ENCODE assay signal across 17 cellular contexts in genomic region chr17:74782571-74782970, GRCh38. TPM values are rescaled to one million over a fixed set of nuclear protein-coding genes. Genes with fewer than 3 reads are reported as not detected.
DNase-seq lines count a peak whose midpoint lies in the region; ATAC-seq, FAIRE-seq and TF ChIP-seq lines count a peak whose summit lies in the region.
"Had no signal": no experiment of that assay in that cellular context is flagged by ENCODE, and none has a peak within 500 bp of the region (broad histone marks: within the 10 kb centered on the region; RNA-seq: fewer than 3 reads in every experiment).

No MANE protein-coding gene starts in this region.

- peaks cover 0 to 54% (median 15%) of the 10 kb centered on the region in 11 experiments; a peak in 12 of 22 replicates for H4K20me1 ChIP-seq in BLaER1 treated with 17β-estradiol and CSF1 and Interleukin-3, amounts not matched to agents 10 nM and 100 nM

- no peak for TF ChIP-seq POLR2A in A549 (IDR thresholded peaks at IDR 0.05; ENCODE audit: low read length)
- TF ChIP-seq POLR2A in tibial nerve (IDR thresholded peaks at IDR 0.05): no peak

- H3K27me3 ChIP-seq in BLaER1 treated with 17β-estradiol and CSF1 and Interleukin-3, amounts not matched to agents 10 nM and 100 nM: no peaks in the 10 kb centered on the region; a peak in 1 of 22 replicates
- H3K27me3 ChIP-seq in tibial nerve: no peaks in the 10 kb centered on the region

- 89% methylated on average over 5 of the region's 5 CpGs for WGBS in A549 (ENCODE audit: missing lambda C conversion rate)
- 82 to 84% methylated on average over 5 of the region's 5 CpGs for WGBS in tibial nerve, 2 donors

- H3K4me2 ChIP-seq in A549: no peak overlapping the region
- H3K4me2 ChIP-seq in BLaER1 treated with 17β-estradiol and CSF1 and Interleukin-3, amounts not matched to agents 10 nM and 100 nM: peak overlapping the region in 10 of 11 experiments; percentile 56 to 97 (median 88); a peak in 17 of 22 replicates
- H3K4me2 ChIP-seq: GM23338 had no signal

- H3K4me1 Mint-ChIP-seq in T-helper 17 cell: peaks cover 48% of the 10 kb centered on the region
- H3K4me1 Mint-ChIP-seq in effector memory CD8-positive, alpha-beta T cell (ENCODE audit: low read depth in 2 of 2): peaks cover 39 to 44% of the 10 kb centered on the region in 2 donors

- H3K9me3 Mint-ChIP-seq in effector memory CD8-positive, alpha-beta T cell: no peaks in the 10 kb centered on the region
- H3K9me3 Mint-ChIP-seq: GM23338 had no signal

- POLR2A ChIA-PET in A549 (lab: Yijun Ruan, JAX): no interaction called here

- no peaks in the 10 kb centered on the region for H3K27me3 Mint-ChIP-seq in T-helper 17 cell
- no peaks in the 10 kb centered on the region for H3K27me3 Mint-ChIP-seq in effector memory CD8-positive, alpha-beta T cell
- H3K27me3 Mint-ChIP-seq: B cell had no signal

- H3K4me1 ChIP-seq in A549 (peaks cover 5% of the 10 kb centered on the region; the same call in 1 of the 3 replicates), tibial nerve (peaks cover 0 to 15% (median 5%) of the 10 kb centered on the region in 4 donors)
- H3K4me1 ChIP-seq in BLaER1 treated with 17β-estradiol and CSF1 and Interleukin-3, amounts not matched to agents 10 nM and 100 nM: peaks cover 77 to 98% (median 95%) of the 10 kb centered on the region in 10 experiments

- H3K4me3 Mint-ChIP-seq in T-helper 17 cell: no peak overlapping the region
- no peak overlapping the region for H3K4me3 Mint-ChIP-seq in effector memory CD8-positive, alpha-beta T cell
- H3K4me3 Mint-ChIP-seq: B cell, GM23338 had no signal

- FAIRE-seq in A549 (lab: Jason Lieb, UNC): peak; percentile 7
- FAIRE-seq: GM12892 had no signal

- H3K36me3 Mint-ChIP-seq in T-helper 17 cell (ENCODE audit: low read depth): no peaks in the 10 kb centered on the region
- H3K36me3 Mint-ChIP-seq in effector memory CD8-positive, alpha-beta T cell (ENCODE audit: insufficient read depth): peaks cover 17% of the 10 kb centered on the region

- TF ChIP-seq CTCF in A549 (IDR thresholded peaks at IDR 0.05) (no peak), tibial nerve (IDR thresholded peaks at IDR 0.05) (no peak)

- H3K4me3 ChIP-seq in A549 (no peak overlapping the region), tibial nerve (no peak overlapping the region)
- no peak overlapping the region for H3K4me3 ChIP-seq in BLaER1 treated with 17β-estradiol and CSF1 and Interleukin-3, amounts not matched to agents 10 nM and 100 nM
- H3K4me3 ChIP-seq: GM23338 had no signal

- H3K9me3 ChIP-seq in A549: no peaks in the 10 kb centered on the region
- no peaks in the 10 kb centered on the region for H3K9me3 ChIP-seq in BLaER1 treated with 17β-estradiol and CSF1 and Interleukin-3, amounts not matched to agents 10 nM and 100 nM (replicated peaks in 1 of 11)
- no peaks in the 10 kb centered on the region for H3K9me3 ChIP-seq in T-helper 17 cell (ENCODE audit: control insufficient read depth, low read length, poor library complexity, severe bottlenecking)
- no peaks in the 10 kb centered on the region for H3K9me3 ChIP-seq in tibial nerve

- no peak for ATAC-seq in A549
- no peak for ATAC-seq in T-helper 17 cell
- no peak for ATAC-seq in effector memory CD8-positive, alpha-beta T cell (replicated peaks)
- no peak for ATAC-seq in HG02885 (IDR thresholded peaks at IDR 0.05; ENCODE audit: poor library complexity, unreplicated experiment)
- no peak for ATAC-seq in GM19324 (IDR thresholded peaks at IDR 0.05; ENCODE audit: low FRiP score, unreplicated experiment)
- ATAC-seq: HCT116 had no signal

- DNase-seq in A549 (ENCODE audit: low read depth in 1 of 2, low spot score in 1 of 2) (no peak), T-helper 17 cell (no peak), NCI-H1930 (lab: John Stamatoyannopoulos, UW) (no peak), tibial nerve (ENCODE audit: low spot score in 2 of 2) (no peak)
- DNase-seq in effector memory CD8-positive, alpha-beta T cell: no peak
- DNase-seq: NCI-H1105 treated with DMSO at 0.1 percent for 48 hours, NCI-H1694 treated with DMSO at 0.1 percent for 48 hours, NCI-H446, NCI-H69, SHP77 had no signal

- H3K36me3 ChIP-seq in BLaER1 treated with 17β-estradiol and CSF1 and Interleukin-3, amounts not matched to agents 10 nM and 100 nM: peaks cover 14 to 71% (median 35%) of the 10 kb centered on the region in 11 experiments; a peak in 19 of 22 replicates
- peaks cover 0 to 52% (median 0%) of the 10 kb centered on the region in 3 donors for H3K36me3 ChIP-seq in tibial nerve

- peak overlapping the region; percentile 85 for H3K27ac Mint-ChIP-seq in T-helper 17 cell
- peak overlapping the region; percentile 87 to 92 for H3K27ac Mint-ChIP-seq in effector memory CD8-positive, alpha-beta T cell
- H3K27ac Mint-ChIP-seq: B cell had no signal

- CTCF ChIA-PET in A549 (lab: Yijun Ruan, JAX): interaction anchor here (1.0 to 53.6 kb wide), 12 partner anchors 7 to 226 kb away, joined by 3 to 1302 read pairs (median 8); partner anchors contain the start of genes FDXR, GRIN2C, NAT9 and NHERF1

- H3K27ac ChIP-seq in A549: no peak overlapping the region
- peak overlapping the region in 9 of 11 experiments; percentile 19 to 99 (median 92); a peak in 14 of 22 replicates for H3K27ac ChIP-seq in BLaER1 treated with 17β-estradiol and CSF1 and Interleukin-3, amounts not matched to agents 10 nM and 100 nM
- no peak overlapping the region for H3K27ac ChIP-seq in tibial nerve

- TF ChIP-seq RAD21 in A549 (conservative IDR thresholded peaks at IDR 0.05 in 1 of 2, IDR thresholded peaks at IDR 0.05 in 1 of 2): no peak

- TF ChIP-seq EP300 in A549 (IDR thresholded peaks at IDR 0.05) (no peak), tibial nerve (IDR thresholded peaks at IDR 0.05) (no peak)

- peak overlapping the region in 9 of 11 experiments; percentile 1 to 92 (median 79); a peak in 9 of 22 replicates for H3K9ac ChIP-seq in BLaER1 treated with 17β-estradiol and CSF1 and Interleukin-3, amounts not matched to agents 10 nM and 100 nM

TF ChIP-seq in A549, 52 proteins besides CTCF, POLR2A, EP300 and RAD21:
- TF ChIP-seq HEYL (CRISPR knock-in tag; IDR thresholded peaks at IDR 0.05): no peak
- TF ChIP-seq ZFP36 (IDR thresholded peaks at IDR 0.05; ENCODE audit: borderline replicate concordance, partially characterized antibody): no peak
- TF ChIP-seq MAX (IDR thresholded peaks at IDR 0.05): no peak
- TF ChIP-seq PBX3 (IDR thresholded peaks at IDR 0.05): no peak
TF ChIP-seq in A549: peak in this region for 0.

RNA-seq across cellular contexts. Expression of gene NAT9, which starts 6.4 kb away (rescaled TPM):
- polyA plus RNA-seq in A549 (2011; rRNA removed): 42.9 and 43.4 TPM in 2 replicates
- polyA plus RNA-seq in A549 (2012; cell fraction: cytosol; rRNA removed): 46.5 and 51.1 TPM in 2 replicates
- polyA plus RNA-seq in A549 (2012; cell fraction: nucleus; rRNA removed): 195 and 238 TPM in 2 replicates
- polyA plus RNA-seq in A549 (2017; fragmentation: RNase III; extraction: RNeasy Plus Mini Kit Qiagen cat#74134 plus additional on column Dnase treatment): 63.7 to 74.3 TPM (median 71.4 TPM) in 3 replicates
- polyA minus RNA-seq in A549 (2011; rRNA and poly(A)+ RNA removed): 48.7 and 56.5 TPM in 2 replicates
- total RNA-seq in T-helper 17 cell: 10 to 100 TPM; 32.3 to 32.8 TPM
- 10 to 100 TPM; 27.5 to 78.6 (median 43.2) TPM for total RNA-seq in tibial nerve

RNA-seq across cellular contexts. Expression of gene NHERF1, which starts 34.1 kb away (rescaled TPM):
- polyA plus RNA-seq in A549 (2011; rRNA removed) (50.2 and 51.5 TPM in 2 replicates), A549 (2017; fragmentation: RNase III; extraction: RNeasy Plus Mini Kit Qiagen cat#74134 plus additional on column Dnase treatment) (34.2 to 41.5 TPM (median 40.8 TPM) in 3 replicates)
- polyA plus RNA-seq in A549 (2012; cell fraction: cytosol; rRNA removed): 42.4 and 49.5 TPM in 2 replicates
- polyA plus RNA-seq in A549 (2012; cell fraction: nucleus; rRNA removed): 39.5 and 41.7 TPM in 2 replicates
- polyA minus RNA-seq in A549 (2011; rRNA and poly(A)+ RNA removed): 48.8 and 51.2 TPM in 2 replicates
- total RNA-seq in T-helper 17 cell (100 to 1,000 TPM; 130 to 132 TPM), tibial nerve (10 to 100 TPM; 42.2 to 55.2 (median 53.0) TPM)

RNA-seq across cellular contexts. Expression of gene RAB37, which starts 45.5 kb away (rescaled TPM):
- polyA plus RNA-seq in A549 (2011; rRNA removed): 15.8 and 18.7 TPM in 2 replicates
- 1.4 and 2.0 TPM in 2 replicates for polyA plus RNA-seq in A549 (2012; cell fraction: cytosol; rRNA removed)
- 2.5 and 2.9 TPM in 2 replicates for polyA plus RNA-seq in A549 (2012; cell fraction: nucleus; rRNA removed)
- polyA plus RNA-seq in A549 (2017; fragmentation: RNase III; extraction: RNeasy Plus Mini Kit Qiagen cat#74134 plus additional on column Dnase treatment): 1.1 to 2.8 TPM (median 2.4 TPM) in 3 replicates
- 11.6 and 11.7 TPM in 2 replicates for polyA minus RNA-seq in A549 (2011; rRNA and poly(A)+ RNA removed)
- 10 to 100 TPM; 41.4 to 83.3 TPM for total RNA-seq in T-helper 17 cell
- total RNA-seq in tibial nerve: 1 to 10 TPM in 3 of 4 donors, under 1 TPM in 1; 0.87 to 4.4 (median 2.3) TPM

Comparison
In these comparisons a context has a peak if more than half of its experiments do, and no peak if none do; other contexts are left out.
1. H3K27ac ChIP-seq: peak in BLaER1 treated with 17β-estradiol and CSF1 and Interleukin-3, amounts not matched to agents 10 nM and 100 nM (9 of 11); none in A549 (0 of 2) and tibial nerve (0 of 4).
2. RNA of gene RAB37, which starts 45.5 kb away (total RNA-seq): 41.4 to 83.3 TPM in T-helper 17 cell; 0.87 to 4.4 TPM in tibial nerve; every median in the first group is over 4 times any median in the second.